In genomic region chr17:75094871-75095399, GRCh38 we compare ENCODE assay signal across 25 cellular contexts. TPM values are rescaled to one million over a fixed set of nuclear protein-coding genes. Genes with fewer than 3 reads are reported as not detected.
DNase-seq lines count a peak whose midpoint lies in the region; TF ChIP-seq lines count a peak whose summit lies in the region.
"Had no signal": no experiment of that assay in that cellular context is flagged by ENCODE, and none has a peak within 500 bp of the region (broad histone marks: within the 10 kb centered on the region; RNA-seq: fewer than 3 reads in every experiment).

No MANE protein-coding gene starts in this region.

- no peak overlapping the region for H3K27ac Mint-ChIP-seq in MCF 10A (ENCODE audit: low read depth, unreplicated experiment)
- H3K27ac Mint-ChIP-seq: activated naive CD4-positive, alpha-beta T cell treated with anti-CD3 and anti-CD28 coated beads for 36 hours; activated T-cell treated with anti-CD3 and anti-CD28 coated beads, Interleukin-2, amount 50 U/mL, for 72 hours; B cell had no signal

- H3K9me3 ChIP-seq in breast epithelium (no peaks in the 10 kb centered on the region), neutrophil (no peaks in the 10 kb centered on the region)
- H3K9me3 ChIP-seq: heart right ventricle, tibial artery had no signal

- H3K36me3 ChIP-seq in breast epithelium (no peaks in the 10 kb centered on the region), neutrophil (peaks cover 37% of the 10 kb centered on the region), urinary bladder (ENCODE audit: insufficient read depth) (no peaks in the 10 kb centered on the region)
- H3K36me3 ChIP-seq: cardiac muscle cell had no signal

- H3K27me3 Mint-ChIP-seq in MCF 10A (ENCODE audit: insufficient read depth, unreplicated experiment) = no peaks in the 10 kb centered on the region
- H3K27me3 Mint-ChIP-seq: B cell had no signal

- H3K9me3 Mint-ChIP-seq in MCF 10A (ENCODE audit: unreplicated experiment) = no peaks in the 10 kb centered on the region
- H3K9me3 Mint-ChIP-seq: activated naive CD4-positive, alpha-beta T cell treated with anti-CD3 and anti-CD28 coated beads for 36 hours; activated T-cell treated with anti-CD3 and anti-CD28 coated beads, Interleukin-2, amount 50 U/mL, for 72 hours had no signal

- intact Hi-C loops in breast epithelium (cut with DNase I; ENCODE audit: low total_unique reads) (no loop called here), MCF 10A (cut with micrococcal nuclease) (no loop called here)

- H3K36me3 Mint-ChIP-seq in MCF 10A (ENCODE audit: insufficient read depth, unreplicated experiment) = peaks cover 21% of the 10 kb centered on the region

- H3K4me1 Mint-ChIP-seq in MCF 10A (ENCODE audit: insufficient read depth, unreplicated experiment) = peaks cover 46% of the 10 kb centered on the region

- CTCF ChIA-PET in MCF 10A (lab: Yijun Ruan, JAX) = interaction anchor here (0.8 to 2.9 kb wide), 3 partner anchors 19 to 107 kb away, joined by 5 to 10 read pairs (median 6); no protein-coding TSS in a partner anchor

- WGBS in urinary bladder = 75% methylated on average over 16 of the region's 16 CpGs

- H3K27me3 ChIP-seq in breast epithelium (no peaks in the 10 kb centered on the region), neutrophil (no peaks in the 10 kb centered on the region)
- H3K27me3 ChIP-seq: cardiac muscle cell, heart right ventricle, tibial artery had no signal

- DNase-seq in breast epithelium (ENCODE audit: low spot score in 2 of 2) (no peak), MCF 10A (ENCODE audit: unreplicated experiment) (no peak), islet precursor cell (peak; percentile 61), HuH-7 (ENCODE audit: low spot score) (no peak), T1000 (lab: John Stamatoyannopoulos, UW) (no peak)
- DNase-seq in effector CD8-positive, alpha-beta T cell (lab: John Stamatoyannopoulos, UW) = no peak
- DNase-seq: activated CD4-positive, alpha-beta T cell treated with anti-CD3 and anti-CD28 coated beads for 4 hours; activated naive CD4-positive, alpha-beta T cell treated with anti-CD3 and anti-CD28 coated beads for 36 hours; activated T-cell treated with anti-CD3 and anti-CD28 coated beads, Interleukin-2, amount 50 U/mL, for 72 hours; amygdala; DMS79 treated with DMSO at 0.1 percent for 48 hours; foreskin fibroblast; heart right ventricle; NCI-H146; NCI-H2171 treated with DMSO at 0.1 percent for 48 hours; NCI-H524 treated with DMSO at 0.1 percent for 48 hours; stimulated activated naive CD4-positive, alpha-beta T cell; SW 1271; tibial artery had no signal

- no peak for TF ChIP-seq POLR2A in breast epithelium (IDR thresholded peaks at IDR 0.05)

- BruUV-seq in MCF 10A (replicated peaks; lab: Mats Ljungman, UMichigan) = no TSS peak

- H3K27ac ChIP-seq in breast epithelium (peak overlapping the region; percentile 74 to 91), neutrophil (peak overlapping the region; percentile 98), urinary bladder (ENCODE audit: low read depth) (peak overlapping the region; percentile 56)
- H3K27ac ChIP-seq: cardiac muscle cell, tibial artery had no signal

- H3K4me3 Mint-ChIP-seq in MCF 10A (ENCODE audit: unreplicated experiment) = no peak overlapping the region
- H3K4me3 Mint-ChIP-seq: activated naive CD4-positive, alpha-beta T cell treated with anti-CD3 and anti-CD28 coated beads for 36 hours; activated T-cell treated with anti-CD3 and anti-CD28 coated beads, Interleukin-2, amount 50 U/mL, for 72 hours; B cell had no signal

- POLR2A ChIA-PET in MCF 10A (lab: Yijun Ruan, JAX) = interaction anchor here (0.7 to 4.9 kb wide), 12 partner anchors 16 to 111 kb away, joined by 3 to 37 read pairs (median 4); partner anchors contain the start of genes ARMC7, CDR2L, JPT1 and MRPL58

- H3K4me1 ChIP-seq in breast epithelium (peaks cover 23 to 31% of the 10 kb centered on the region in 2 donors), neutrophil (ENCODE audit: control insufficient read depth in 1 of 2, insufficient read depth in 1 of 2, low read depth in 1 of 2, low read length in 1 of 2) (peaks cover 68 to 73% of the 10 kb centered on the region in 2 experiments), urinary bladder (ENCODE audit: insufficient read depth) (peaks cover 2% of the 10 kb centered on the region)

- TF ChIP-seq CTCF in breast epithelium (IDR thresholded peaks at IDR 0.05) = no peak
- no peak for TF ChIP-seq CTCF in MCF 10A (IDR thresholded peaks at IDR 0.05; ENCODE audit: unreplicated experiment)
- no peak for TF ChIP-seq CTCF in neutrophil (IDR thresholded peaks at IDR 0.05)

- H3K4me3 ChIP-seq in breast epithelium = no peak overlapping the region
- H3K4me3 ChIP-seq in neutrophil (ENCODE audit: low read depth in 1 of 2, low read length in 1 of 2) = peak overlapping the region in 1 of 2 experiments; percentile 39
- no peak overlapping the region for H3K4me3 ChIP-seq in urinary bladder (ENCODE audit: low read depth, low read length)
- H3K4me3 ChIP-seq: cardiac muscle cell, GM12878, heart right ventricle, tibial artery had no signal

RNA-seq across cellular contexts. Expression of gene SLC16A5, which starts 7.2 kb away (rescaled TPM):
- total RNA-seq in breast epithelium (10 to 100 TPM in 2 of 3 donors, 1 to 10 TPM in 1; 9.0 to 19.8 (median 18.4) TPM), MCF 10A (2022) (26.0 and 33.1 TPM in 2 replicates), urinary bladder (17.6 TPM)
- 13.2 TPM for polyA plus RNA-seq in urinary bladder
- total RNA-seq: A172 had no signal

RNA-seq across cellular contexts. Expression of gene ARMC7, which starts 14.8 kb away (rescaled TPM):
- total RNA-seq in breast epithelium = 1 to 10 TPM; 3.4 to 6.7 (median 5.6) TPM
- total RNA-seq in MCF 10A (2022) = 9.3 and 13.3 TPM in 2 replicates
- total RNA-seq in urinary bladder = 2.5 TPM
- 9.6 TPM for polyA plus RNA-seq in urinary bladder

RNA-seq across cellular contexts. Expression of gene NT5C, which starts 36.6 kb away (rescaled TPM):
- 100 to 1,000 TPM in 1 of 3 donors, 10 to 100 TPM in 2; 79.6 to 106 (median 91.4) TPM for total RNA-seq in breast epithelium
- 105 and 113 TPM in 2 replicates for total RNA-seq in MCF 10A (2022)
- 29.8 TPM for total RNA-seq in urinary bladder
- polyA plus RNA-seq in urinary bladder = 82.1 TPM

RNA-seq across cellular contexts. Expression of gene KCTD2, which starts 47.9 kb away (rescaled TPM):
- 10 to 100 TPM; 23.5 to 28.4 (median 24.6) TPM for total RNA-seq in breast epithelium
- total RNA-seq in MCF 10A (2022) = 11.9 and 12.8 TPM in 2 replicates
- 15.4 TPM for total RNA-seq in urinary bladder
- polyA plus RNA-seq in urinary bladder = 29.1 TPM

RNA-seq across cellular contexts. Expression of gene ATP5PD, which starts 48.2 kb away (rescaled TPM):
- total RNA-seq in breast epithelium (100 to 1,000 TPM; 190 to 268 (median 222) TPM), MCF 10A (2022) (362 and 455 TPM in 2 replicates), urinary bladder (136 TPM)
- 334 TPM for polyA plus RNA-seq in urinary bladder
